28 cellular contexts compared by ENCODE assay signal in the genomic region with DNA sequence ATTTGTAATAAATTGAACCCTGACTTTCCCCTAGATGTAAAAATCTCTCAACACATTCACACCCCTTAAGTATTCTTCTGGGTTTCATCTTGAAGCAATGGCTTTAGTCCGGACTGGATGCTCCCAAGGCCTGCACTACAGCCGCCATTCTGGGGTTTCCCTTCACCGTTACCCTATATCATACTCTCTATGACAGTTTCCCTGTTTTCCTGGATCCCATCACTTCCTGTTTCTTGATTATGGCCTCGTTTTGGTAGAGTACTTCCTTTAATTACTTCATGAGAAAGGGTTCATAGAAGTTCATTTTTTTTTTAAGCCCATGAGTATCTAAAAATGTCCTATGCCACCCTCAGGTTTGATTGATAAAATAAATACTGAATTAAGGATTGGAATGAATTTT. TPM values are rescaled to one million over a fixed set of nuclear protein-coding genes. Genes with fewer than 3 reads are reported as not detected.
DNase-seq lines count a peak whose midpoint lies in the region; ATAC-seq and TF ChIP-seq lines count a peak whose summit lies in the region.
"Had no signal": no experiment of that assay in that cellular context is flagged by ENCODE, and none has a peak within 500 bp of the region (broad histone marks: within the 10 kb centered on the region; RNA-seq: fewer than 3 reads in every experiment).

No MANE protein-coding gene starts in this region.

- no peak for TF ChIP-seq CTCF in neutrophil (IDR thresholded peaks at IDR 0.05)

- no peak overlapping the region for H3K4me3 Mint-ChIP-seq in activated T-helper 17 cell treated with anti-CD3 and anti-CD28 coated beads, Interleukin-2, amount 50 U/mL, for 72 hours
- H3K4me3 Mint-ChIP-seq: activated naive CD4-positive, alpha-beta T cell treated with anti-CD3 and anti-CD28 coated beads for 36 hours; neural progenitor cell; stimulated activated naive CD8-positive, alpha-beta T cell treated with anti-CD3 and anti-CD28 coated beads, Interleukin-15, amount 100 ng/mL, for 72 hours had no signal

- no peak overlapping the region for H3K4me3 ChIP-seq in neutrophil (ENCODE audit: low read depth in 1 of 2, low read length in 1 of 2)
- H3K4me3 ChIP-seq: cardiac muscle cell, neural progenitor cell, smooth muscle cell, tibial nerve had no signal

- H3K36me3 ChIP-seq in neutrophil: no peaks in the 10 kb centered on the region
- H3K36me3 ChIP-seq: cardiac muscle cell, neural progenitor cell, tibial nerve had no signal

- no peak for ATAC-seq in activated T-helper 17 cell treated with anti-CD3 and anti-CD28 coated beads, Interleukin-2, amount 50 U/mL, for 72 hours (replicated peaks)
- no peak for ATAC-seq in GM18511 (IDR thresholded peaks at IDR 0.05; ENCODE audit: unreplicated experiment)
- ATAC-seq: left colon; SK-N-SH treated with all-trans-retinoic acid at 6 μM for 48 hours; stimulated activated naive CD8-positive, alpha-beta T cell treated with anti-CD3 and anti-CD28 coated beads, Interleukin-15, amount 100 ng/mL, for 72 hours had no signal

- H3K27ac Mint-ChIP-seq in activated T-helper 17 cell treated with anti-CD3 and anti-CD28 coated beads, Interleukin-2, amount 50 U/mL, for 72 hours: peak overlapping the region; percentile 39
- H3K27ac Mint-ChIP-seq: activated naive CD4-positive, alpha-beta T cell treated with anti-CD3 and anti-CD28 coated beads for 36 hours; neural progenitor cell had no signal

- H3K4me1 ChIP-seq in neutrophil (ENCODE audit: control insufficient read depth in 1 of 2, insufficient read depth in 1 of 2, low read depth in 1 of 2, low read length in 1 of 2): peaks cover 80 to 90% of the 10 kb centered on the region in 2 experiments

- H3K27ac ChIP-seq in neutrophil: peak overlapping the region; percentile 74
- H3K27ac ChIP-seq: 22Rv1, cardiac muscle cell, neural progenitor cell, tibial nerve had no signal

- DNase-seq in NOMO-1 (lab: John Stamatoyannopoulos, UW; ENCODE audit: unreplicated experiment in 2 of 2) (peak; percentile 40 to 44), NOMO-1 treated with dmso at 0.1 percent for 144 hours (lab: John Stamatoyannopoulos, UW; ENCODE audit: unreplicated experiment) (no peak), Kasumi-1 (lab: John Stamatoyannopoulos, UW) (peak; percentile 45 to 56), OCI-M2 (lab: John Stamatoyannopoulos, UW; ENCODE audit: unreplicated experiment) (no peak)
- no peak for DNase-seq in activated naive CD4-positive, alpha-beta T cell treated with anti-CD3 and anti-CD28 coated beads, Interleukin-2, amount 50 U/mL, for 16 hours
- DNase-seq: activated CD4-positive, alpha-beta T cell treated with anti-CD3 and anti-CD28 coated beads for 1 hour; activated naive CD4-positive, alpha-beta T cell treated with anti-CD3 and anti-CD28 coated beads for 36 hours; activated T-cell treated with anti-CD3 and anti-CD28 coated beads, Interleukin-2, amount 50 U/mL, for 1 hour; amygdala; COR-L47; DMS79 treated with DMSO at 0.1 percent for 48 hours; head of caudate nucleus; left colon; midbrain; NCI-H1417; NCI-H446; stimulated activated CD4-positive, alpha-beta T cell treated with anti-CD3 and anti-CD28 coated beads, Interleukin-4, amount 100 ng/mL, for 1 hour; stimulated activated naive CD8-positive, alpha-beta T cell treated with anti-CD3 and anti-CD28 coated beads, Interleukin-15, amount 100 ng/mL, for 72 hours; T1000 had no signal

- H3K27me3 Mint-ChIP-seq in activated T-helper 17 cell treated with anti-CD3 and anti-CD28 coated beads, Interleukin-2, amount 50 U/mL, for 72 hours: no peaks in the 10 kb centered on the region
- H3K27me3 Mint-ChIP-seq: stimulated activated naive CD8-positive, alpha-beta T cell treated with anti-CD3 and anti-CD28 coated beads, Interleukin-15, amount 100 ng/mL, for 72 hours had no signal

- peaks cover 9% of the 10 kb centered on the region for H3K4me1 Mint-ChIP-seq in activated T-helper 17 cell treated with anti-CD3 and anti-CD28 coated beads, Interleukin-2, amount 50 U/mL, for 72 hours
- H3K4me1 Mint-ChIP-seq: neural progenitor cell had no signal

- H3K27me3 ChIP-seq in neutrophil: no peaks in the 10 kb centered on the region
- H3K27me3 ChIP-seq: cardiac muscle cell, neural progenitor cell, tibial nerve had no signal

- no peaks in the 10 kb centered on the region for H3K9me3 Mint-ChIP-seq in activated T-helper 17 cell treated with anti-CD3 and anti-CD28 coated beads, Interleukin-2, amount 50 U/mL, for 72 hours
- H3K9me3 Mint-ChIP-seq: activated naive CD4-positive, alpha-beta T cell treated with anti-CD3 and anti-CD28 coated beads for 36 hours; neural progenitor cell; stimulated activated naive CD8-positive, alpha-beta T cell treated with anti-CD3 and anti-CD28 coated beads, Interleukin-15, amount 100 ng/mL, for 72 hours had no signal

- no peaks in the 10 kb centered on the region for H3K36me3 Mint-ChIP-seq in activated T-helper 17 cell treated with anti-CD3 and anti-CD28 coated beads, Interleukin-2, amount 50 U/mL, for 72 hours (ENCODE audit: low read depth)

- H3K9me3 ChIP-seq in neutrophil: no peaks in the 10 kb centered on the region
- H3K9me3 ChIP-seq: tibial nerve had no signal

RNA-seq across cellular contexts. Expression of gene FIG4, which starts 11.7 kb away (rescaled TPM):
- 10 to 100 TPM; 10.5 to 18.8 TPM for total RNA-seq in activated T-helper 17 cell treated with anti-CD3 and anti-CD28 coated beads, Interleukin-2, amount 50 U/mL, for 72 hours

RNA-seq across cellular contexts. Expression of gene AK9, which starts 11.8 kb away (rescaled TPM):
- 1 to 10 TPM; 4.0 to 7.9 TPM for total RNA-seq in activated T-helper 17 cell treated with anti-CD3 and anti-CD28 coated beads, Interleukin-2, amount 50 U/mL, for 72 hours

Comparison
In these comparisons a context has a peak if more than half of its experiments do, and no peak if none do; other contexts are left out.
1. DNase-seq: peak in NOMO-1 (2 of 2) and Kasumi-1 (2 of 2); none in NOMO-1 treated with dmso at 0.1 percent for 144 hours (single experiment), activated naive CD4-positive, alpha-beta T cell treated with anti-CD3 and anti-CD28 coated beads, Interleukin-2, amount 50 U/mL, for 16 hours (single experiment) and OCI-M2 (single experiment).